In the genomic region with DNA sequence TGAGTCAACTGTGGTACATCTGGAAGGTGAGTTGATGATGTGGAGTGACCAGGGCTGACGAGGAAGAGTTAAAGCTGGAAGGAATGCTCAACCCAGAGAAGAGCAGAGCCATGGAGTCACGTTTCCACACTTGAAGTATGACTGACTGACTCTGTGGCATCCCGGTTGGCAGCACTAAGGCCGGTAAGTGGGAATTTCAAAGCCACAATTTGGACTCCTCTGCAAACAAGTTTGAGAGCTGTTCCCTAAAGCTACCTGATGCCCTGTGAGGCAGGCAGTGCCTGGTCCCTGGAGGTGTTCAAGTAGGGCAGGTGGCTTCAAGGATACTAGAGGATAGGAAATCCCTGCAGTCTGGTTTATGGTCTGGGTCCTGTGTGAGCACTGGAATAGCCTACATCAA, we compare ENCODE assay signal across 8 cellular contexts.
DNase-seq lines count a peak whose midpoint lies in the region; ATAC-seq, FAIRE-seq and TF ChIP-seq lines count a peak whose summit lies in the region.

No MANE protein-coding gene starts in this region.

- H3K36me3 ChIP-seq in IMR-90 (ENCODE audit: control insufficient read depth, insufficient read depth, low read length), result peaks cover 16% of the 10 kb centered on the region

- H3K9me3 ChIP-seq in IMR-90 (ENCODE audit: control insufficient read depth, insufficient read depth, low read length), result no peaks in the 10 kb centered on the region

- H2AK5ac ChIP-seq in IMR-90 (ENCODE audit: low read depth, low read length), result peak overlapping the region; percentile 60

- H3K9ac ChIP-seq in IMR-90 (ENCODE audit: low read depth, low read length), result peak overlapping the region; percentile 73

- no peaks in the 10 kb centered on the region for H4K20me1 ChIP-seq in IMR-90 (ENCODE audit: insufficient read depth, low read length)

- peak overlapping the region; percentile 87 for H2BK120ac ChIP-seq in IMR-90 (ENCODE audit: low read depth, low read length)

- POLR2A ChIA-PET in IMR-90 (lab: Charles Lee; ENCODE audit: unreplicated experiment), result no interaction called here

- peak overlapping the region; percentile 76 for H2AK9ac ChIP-seq in IMR-90 (replicated peaks; ENCODE audit: low read depth, low read length, poor library complexity)

- ATAC-seq in IMR-90 (ENCODE audit: low read depth) (no peak), HG03039 (IDR thresholded peaks at IDR 0.05; ENCODE audit: unreplicated experiment) (no peak)
- ATAC-seq in central memory CD8-positive, alpha-beta T cell (replicated peaks; ENCODE audit: extremely low read depth, poor library complexity, severe bottlenecking), result peak; percentile 10

- H3K36me3 Mint-ChIP-seq in Calu3 (ENCODE audit: insufficient read depth, unreplicated experiment) (peaks cover 54% of the 10 kb centered on the region), mesothelial cell of epicardium (peaks cover 5% of the 10 kb centered on the region)
- peaks cover 30% of the 10 kb centered on the region for H3K36me3 Mint-ChIP-seq in central memory CD8-positive, alpha-beta T cell (ENCODE audit: insufficient read depth)

- peak overlapping the region; percentile 90 for H3K23ac ChIP-seq in IMR-90 (ENCODE audit: low read depth, low read length)

- H3K27me3 ChIP-seq in IMR-90 (ENCODE audit: control insufficient read depth, insufficient read depth, low read length), result no peaks in the 10 kb centered on the region

- CTCF ChIA-PET in Calu3 (lab: Charles Lee) (interaction anchor here (0.9 to 2.4 kb wide), 12 partner anchors 15 to 701 kb away, joined by 3 to 29 read pairs (median 6); no protein-coding TSS in a partner anchor), IMR-90 (lab: Yijun Ruan, JAX) (interaction anchor here (1.2 to 1.8 kb wide), 4 partner anchors 23 to 701 kb away, joined by 3 to 8 read pairs (median 5); no protein-coding TSS in a partner anchor)

- H3K27ac ChIP-seq in IMR-90 (ENCODE audit: insufficient read depth, low read length), result peak overlapping the region; percentile 86

- H3K4ac ChIP-seq in IMR-90 (ENCODE audit: low read depth, low read length), result peak overlapping the region; percentile 93

- TF ChIP-seq POLR2A in IMR-90 (IDR thresholded peaks at IDR 0.05; ENCODE audit: low read depth, low read length) (no peak), H54 (IDR thresholded peaks at IDR 0.05; ENCODE audit: low read depth, low read length) (no peak)

- DNase-seq in Calu3 (no peak), IMR-90 (no peak), mesothelial cell of epicardium (ENCODE audit: low spot score in 2 of 2, unreplicated experiment in 2 of 2) (no peak), H54 (ENCODE audit: insufficient read length, low spot score) (no peak), middle frontal gyrus (ENCODE audit: extremely low spot score, low spot score) (no peak), superior temporal gyrus (ENCODE audit: extremely low spot score) (no peak)
- DNase-seq in central memory CD8-positive, alpha-beta T cell (ENCODE audit: low spot score in 2 of 2), result no peak

- H4K91ac ChIP-seq in IMR-90 (ENCODE audit: insufficient read depth, low read depth, low read length), result peak overlapping the region; percentile 95

- WGBS in IMR-90 (ENCODE audit: extremely low coverage in 2 of 2, insufficient read length in 1 of 2), 2 experiments, result 51% methylated on average over 2 of the region's 4 CpGs; no CpG with 5 or more reads in 1 of the 2 experiments

- BruUV-seq in Calu3 (replicated peaks; lab: Mats Ljungman, UMichigan) (TSS peak; percentile 30), IMR-90 (replicated peaks; lab: Mats Ljungman, UMichigan) (no TSS peak)

- H2AFZ ChIP-seq in IMR-90 (replicated peaks; ENCODE audit: low read length, poor library complexity), result peak overlapping the region; percentile 93

- H3K18ac ChIP-seq in IMR-90 (ENCODE audit: low read depth, low read length), result peak overlapping the region; percentile 84

- H3K9me3 Mint-ChIP-seq in Calu3 (ENCODE audit: low read depth, unreplicated experiment) (no peaks in the 10 kb centered on the region), mesothelial cell of epicardium (no peaks in the 10 kb centered on the region)
- H3K9me3 Mint-ChIP-seq in central memory CD8-positive, alpha-beta T cell, result no peaks in the 10 kb centered on the region

- peaks cover 17% of the 10 kb centered on the region for H3K9me1 ChIP-seq in IMR-90 (ENCODE audit: insufficient read depth, low read length)

- H2BK20ac ChIP-seq in IMR-90 (ENCODE audit: low read depth, low read length), result peak overlapping the region; percentile 60

- H3K79me1 ChIP-seq in IMR-90 (ENCODE audit: low read depth in 1 of 2, low read length in 2 of 2), result peaks cover 3 to 19% of the 10 kb centered on the region in 2 experiments; a peak in 3 of 4 replicates

- no peak for TF ChIP-seq RAD21 in IMR-90 (IDR thresholded peaks at IDR 0.05; ENCODE audit: low read length)

- peaks cover 20% of the 10 kb centered on the region for H3K4me1 ChIP-seq in IMR-90 (ENCODE audit: control insufficient read depth, insufficient read depth, low read length)

- dilution Hi-C loops in IMR-90 (cut with HindIII; ENCODE audit: low sequenced_read_pairs, unreplicated experiment), result no loop called here

- FAIRE-seq in H54 (lab: Jason Lieb, UNC), result no peak

- intact Hi-C loops in Calu3 (cut with micrococcal nuclease; ENCODE audit: unreplicated experiment), result no loop called here
- intact Hi-C loops in IMR-90 (cut with micrococcal nuclease), result no loop called here

- peak overlapping the region; percentile 71; the same call in 1 of the 2 replicates for H3K56ac ChIP-seq in IMR-90 (ENCODE audit: extremely low read depth, insufficient read depth, low read length)

- H2BK5ac ChIP-seq in IMR-90 (ENCODE audit: low read depth, low read length, poor library complexity, severe bottlenecking), result peak overlapping the region; percentile 85

- H4K5ac ChIP-seq in IMR-90 (ENCODE audit: low read depth, low read length), result peak overlapping the region; percentile 86

- TF ChIP-seq CTCF in Calu3 (IDR thresholded peaks at IDR 0.05; ENCODE audit: unreplicated experiment), result no peak
- TF ChIP-seq CTCF in IMR-90 (conservative IDR thresholded peaks at IDR 0.05; ENCODE audit: low read depth, low read length), result no peak
- no peak for TF ChIP-seq CTCF in mesothelial cell of epicardium (IDR thresholded peaks at IDR 0.05; ENCODE audit: unreplicated experiment)

- H3K27ac Mint-ChIP-seq in Calu3 (ENCODE audit: unreplicated experiment) (peak overlapping the region; percentile 99), mesothelial cell of epicardium (peak overlapping the region; percentile 100)
- peak overlapping the region; percentile 89 for H3K27ac Mint-ChIP-seq in central memory CD8-positive, alpha-beta T cell (ENCODE audit: low read depth)

- peak overlapping the region; percentile 43 for H3K4me3 ChIP-seq in IMR-90 (ENCODE audit: insufficient read depth, low read depth, low read length)

- H3K4me3 Mint-ChIP-seq in Calu3 (ENCODE audit: low read depth, unreplicated experiment) (peak overlapping the region; percentile 76), mesothelial cell of epicardium (peak overlapping the region; percentile 66)
- H3K4me3 Mint-ChIP-seq in central memory CD8-positive, alpha-beta T cell, result peak overlapping the region; percentile 80

- H3K14ac ChIP-seq in IMR-90 (replicated peaks; ENCODE audit: low read depth, low read length), result peak overlapping the region; percentile 69

- H3K4me2 ChIP-seq in IMR-90 (ENCODE audit: low read depth, low read length), result peak overlapping the region; percentile 84

- H4K8ac ChIP-seq in IMR-90 (ENCODE audit: low read depth in 2 of 2, low read length in 2 of 2), result peak overlapping the region; percentile 84 to 92

- H3K4me1 Mint-ChIP-seq in Calu3 (ENCODE audit: low read depth, unreplicated experiment), result peaks cover 69% of the 10 kb centered on the region
- H3K4me1 Mint-ChIP-seq in central memory CD8-positive, alpha-beta T cell, result peaks cover 24% of the 10 kb centered on the region
- peaks cover 54% of the 10 kb centered on the region for H3K4me1 Mint-ChIP-seq in mesothelial cell of epicardium

- in situ Hi-C loops in IMR-90 (cut with MboI; ENCODE audit: low sequenced_read_pairs), result no loop called here

- H2BK15ac ChIP-seq in IMR-90 (ENCODE audit: low read depth, low read length), result peak overlapping the region; percentile 85; the same call in 2 of the 3 replicates

- H3K27me3 Mint-ChIP-seq in Calu3 (ENCODE audit: unreplicated experiment) (no peaks in the 10 kb centered on the region), mesothelial cell of epicardium (ENCODE audit: low read depth) (no peaks in the 10 kb centered on the region)
- H3K27me3 Mint-ChIP-seq in central memory CD8-positive, alpha-beta T cell, result no peaks in the 10 kb centered on the region

TF ChIP-seq in IMR-90, 13 proteins besides CTCF, POLR2A, EP300 and RAD21 (continues in another document):
- TF ChIP-seq NFE2L2 (IDR thresholded peaks at IDR 0.05; ENCODE audit: low read depth, low read length) (no peak), MXI1 (IDR thresholded peaks at IDR 0.05; ENCODE audit: borderline replicate concordance, low read depth, low read length) (no peak), RCOR1 (IDR thresholded peaks at IDR 0.05; ENCODE audit: insufficient replicate concordance, low read length) (no peak), CHD1 (IDR thresholded peaks at IDR 0.05; ENCODE audit: low read depth, low read length) (no peak), BHLHE40 (IDR thresholded peaks at IDR 0.05; ENCODE audit: low read depth, low read length) (no peak), MAFK (IDR thresholded peaks at IDR 0.05; ENCODE audit: low read depth, low read length) (no peak), SMC3 (IDR thresholded peaks at IDR 0.05; ENCODE audit: low read depth, low read length) (no peak), RFX5 (IDR thresholded peaks at IDR 0.05; ENCODE audit: low read depth, low read length) (no peak), USF2 (IDR thresholded peaks at IDR 0.05; ENCODE audit: low read depth, low read length) (no peak), CEBPB (IDR thresholded peaks at IDR 0.05; ENCODE audit: low read depth, low read length) (no peak), ELK1 (IDR thresholded peaks at IDR 0.05; ENCODE audit: borderline replicate concordance, low read depth, low read length) (no peak)
